13 cellular contexts compared by ENCODE assay signal in the genomic region with DNA sequence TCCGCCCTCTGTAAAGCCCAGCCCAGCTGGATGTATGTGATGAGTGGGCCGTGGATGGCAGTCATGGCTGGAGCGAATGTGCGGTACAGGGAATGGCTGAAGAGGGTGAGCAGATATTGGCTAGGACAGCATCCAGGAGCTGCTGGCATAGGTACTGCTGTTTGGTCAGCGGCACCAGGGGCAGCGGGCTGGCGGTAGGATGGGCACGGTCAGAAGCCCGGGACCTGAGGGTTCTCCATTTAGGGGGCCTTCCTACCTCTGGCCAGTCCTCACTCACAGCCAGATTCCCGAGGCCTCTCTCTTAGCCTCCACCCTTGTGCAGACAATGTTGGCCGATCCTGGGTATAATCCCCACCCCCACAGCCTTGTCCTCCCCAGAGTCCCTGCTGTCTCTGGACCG. TPM values are rescaled to one million over a fixed set of nuclear protein-coding genes. Genes with fewer than 3 reads are reported as not detected.
"Had no signal": no experiment of that assay in that cellular context is flagged by ENCODE, and none has a peak within 500 bp of the region (broad histone marks: within the 10 kb centered on the region; RNA-seq: fewer than 3 reads in every experiment).

No MANE protein-coding gene starts in this region.

RNA-seq across cellular contexts. Expression of a gene that starts 53.1 kb away (rescaled TPM):
- total RNA-seq: stomach, subcutaneous adipose tissue, suprapubic skin, temporal lobe, thoracic aorta, tibial nerve, transverse colon, upper lobe of left lung, upper lobe of right lung, ureter, urinary bladder, uterus, vagina had no signal
- polyA plus RNA-seq: stomach, urinary bladder had no signal
